16 cellular contexts compared by ENCODE assay signal in the genomic region with DNA sequence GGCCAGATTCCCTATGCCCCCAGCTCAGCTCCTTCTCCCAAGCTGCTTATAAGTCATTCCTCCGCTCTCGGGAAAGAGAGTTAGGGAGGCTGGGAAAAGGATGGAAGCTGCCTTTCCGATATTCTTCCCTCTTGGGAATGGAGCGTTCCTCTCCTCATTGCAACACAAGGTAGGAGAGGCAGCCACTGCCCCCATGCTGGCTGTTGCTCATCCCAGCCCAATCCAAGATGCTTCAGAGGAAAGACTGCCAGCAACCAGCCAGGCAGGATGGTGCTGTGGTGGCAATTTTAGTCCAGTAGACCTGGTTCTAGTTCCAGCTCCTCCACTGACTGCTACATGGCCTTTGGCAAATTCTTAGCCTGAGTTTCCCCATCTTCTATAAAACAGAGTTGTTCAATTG. TPM values are rescaled to one million over a fixed set of nuclear protein-coding genes. Genes with fewer than 3 reads are reported as not detected.
DNase-seq lines count a peak whose midpoint lies in the region; ATAC-seq, FAIRE-seq and TF ChIP-seq lines count a peak whose summit lies in the region.
"Had no signal": no experiment of that assay in that cellular context is flagged by ENCODE, and none has a peak within 500 bp of the region (broad histone marks: within the 10 kb centered on the region; RNA-seq: fewer than 3 reads in every experiment).

No MANE protein-coding gene starts in this region.

- TF ChIP-seq EP300 in tibial nerve (IDR thresholded peaks at IDR 0.05) = no peak

- no peak overlapping the region for H3K27ac ChIP-seq in mesenchymal stem cell (ENCODE audit: low read length, poor library complexity, severe bottlenecking)
- no peak overlapping the region for H3K27ac ChIP-seq in trophoblast cell (ENCODE audit: low read depth, low read length)
- no peak overlapping the region for H3K27ac ChIP-seq in pancreas
- H3K27ac ChIP-seq in tibial nerve = no peak overlapping the region
- H3K27ac ChIP-seq: 22Rv1, BLaER1 had no signal

- H2BK5ac ChIP-seq in mesenchymal stem cell (ENCODE audit: low read depth, low read length, poor library complexity, severe bottlenecking) (no peak overlapping the region), trophoblast cell (ENCODE audit: low read depth, low read length, poor library complexity) (no peak overlapping the region)

- H2BK12ac ChIP-seq in mesenchymal stem cell (ENCODE audit: low read length in 2 of 2) (peak overlapping the region; percentile 7 to 18), trophoblast cell (ENCODE audit: low read length) (no peak overlapping the region)

- H3K79me2 ChIP-seq in trophoblast cell (ENCODE audit: control insufficient read depth, insufficient read depth, low read length, poor library complexity) = no peaks in the 10 kb centered on the region

- H2AFZ ChIP-seq in mesenchymal stem cell (ENCODE audit: low read depth, low read length) (no peak overlapping the region), trophoblast cell (ENCODE audit: insufficient read depth, low read length, poor library complexity) (no peak overlapping the region)

- H3K9me3 ChIP-seq in mesenchymal stem cell (ENCODE audit: control insufficient read depth, low read length) (no peaks in the 10 kb centered on the region), trophoblast cell (ENCODE audit: insufficient read depth, low read depth, low read length) (no peaks in the 10 kb centered on the region), pancreas (no peaks in the 10 kb centered on the region), tibial nerve (no peaks in the 10 kb centered on the region)
- H3K9me3 ChIP-seq: BLaER1, Caco-2 had no signal

- H3K18ac ChIP-seq in mesenchymal stem cell (ENCODE audit: low read depth in 1 of 2, low read length in 2 of 2) (peak overlapping the region in 1 of 2 experiments; percentile 69), trophoblast cell (ENCODE audit: low read length) (no peak overlapping the region)

- H3K4me1 ChIP-seq in mesenchymal stem cell (ENCODE audit: control insufficient read depth, insufficient read depth, low read depth, low read length) (peaks cover 9% of the 10 kb centered on the region), trophoblast cell (ENCODE audit: control insufficient read depth in 1 of 2, insufficient read depth in 2 of 2, low read length in 2 of 2) (peaks cover 17 to 23% of the 10 kb centered on the region in 2 experiments), pancreas (peaks cover 0 to 4% (median 0%) of the 10 kb centered on the region in 3 donors), tibial nerve (peaks cover 0 to 60% (median 32%) of the 10 kb centered on the region in 4 donors)

- H3K27me3 ChIP-seq in bronchial epithelial cell (ENCODE audit: control insufficient read depth, insufficient read depth, low read length) (peaks cover 2% of the 10 kb centered on the region), mesenchymal stem cell (ENCODE audit: control insufficient read depth in 1 of 2, insufficient read depth in 1 of 2, low read length in 2 of 2) (peaks cover 0 to 28% of the 10 kb centered on the region in 2 experiments), trophoblast cell (ENCODE audit: insufficient read depth, low read length) (no peaks in the 10 kb centered on the region), pancreas (no peaks in the 10 kb centered on the region), tibial nerve (no peaks in the 10 kb centered on the region)
- H3K27me3 ChIP-seq: BLaER1 had no signal

- in situ Hi-C loops in G401 (cut with HindIII; ENCODE audit: low sequenced_read_pairs) = no loop called here

- H3K4me2 ChIP-seq in mesenchymal stem cell (ENCODE audit: low read length, poor library complexity, severe bottlenecking) (no peak overlapping the region), trophoblast cell (ENCODE audit: low read length) (no peak overlapping the region)
- H3K4me2 ChIP-seq: BLaER1 had no signal

- H3K36me3 Mint-ChIP-seq in mesothelial cell of epicardium = no peaks in the 10 kb centered on the region

- WGBS in mesenchymal stem cell = 100% methylated on average over 4 of the region's 4 CpGs
- no CpG with 5 or more reads among the region's 4 CpGs for WGBS in trophoblast cell (ENCODE audit: extremely low coverage, insufficient coverage, insufficient read length)
- WGBS in pancreas, 2 donors = 93 to 95% methylated on average over 4 of the region's 4 CpGs
- 94 to 100% methylated on average over 2 to 4 of the region's 4 CpGs for WGBS in tibial nerve, 2 donors

- no peak overlapping the region for H3K4ac ChIP-seq in mesenchymal stem cell (ENCODE audit: low read depth in 1 of 2, low read length in 2 of 2)
- no peak overlapping the region for H3K4ac ChIP-seq in trophoblast cell (ENCODE audit: low read depth, low read length)

- H4K12ac ChIP-seq in trophoblast cell (ENCODE audit: low read depth, low read length) = no peak overlapping the region

- no peak overlapping the region for H4K91ac ChIP-seq in mesenchymal stem cell (ENCODE audit: low read length)
- no peak overlapping the region for H4K91ac ChIP-seq in trophoblast cell (ENCODE audit: low read depth, low read length)

- no peak overlapping the region for H2AK5ac ChIP-seq in mesenchymal stem cell (ENCODE audit: low read length, severe bottlenecking)
- H2AK5ac ChIP-seq in trophoblast cell (ENCODE audit: low read length) = no peak overlapping the region

- H3K14ac ChIP-seq in mesenchymal stem cell (ENCODE audit: low read length in 2 of 2) = no peak overlapping the region
- H3K14ac ChIP-seq in trophoblast cell (ENCODE audit: low read length) = no peak overlapping the region

- H3K4me3 ChIP-seq in bronchial epithelial cell (ENCODE audit: low read depth, low read length) = no peak overlapping the region
- no peak overlapping the region for H3K4me3 ChIP-seq in mesenchymal stem cell (ENCODE audit: insufficient read depth in 1 of 2, low read depth in 1 of 2, low read length in 2 of 2)
- no peak overlapping the region for H3K4me3 ChIP-seq in trophoblast cell (ENCODE audit: low read depth, low read length)
- H3K4me3 ChIP-seq in pancreas = no peak overlapping the region
- no peak overlapping the region for H3K4me3 ChIP-seq in tibial nerve
- H3K4me3 ChIP-seq: BLaER1 had no signal

- TF ChIP-seq CTCF in bronchial epithelial cell (IDR thresholded peaks at IDR 0.05; ENCODE audit: insufficient read depth, low read length, severe bottlenecking) (no peak), pancreas (IDR thresholded peaks at IDR 0.05) (no peak), tibial nerve (IDR thresholded peaks at IDR 0.05) (no peak), mesothelial cell of epicardium (IDR thresholded peaks at IDR 0.05; ENCODE audit: unreplicated experiment) (no peak)

- H3K36me3 ChIP-seq in bronchial epithelial cell (ENCODE audit: control insufficient read depth, insufficient read depth, low read length) (no peaks in the 10 kb centered on the region), mesenchymal stem cell (ENCODE audit: control insufficient read depth in 1 of 2, insufficient read depth in 2 of 2, low read depth in 1 of 2, low read length in 2 of 2) (peaks cover 0 to 2% of the 10 kb centered on the region in 2 experiments), trophoblast cell (ENCODE audit: control insufficient read depth in 1 of 2, insufficient read depth in 2 of 2, low read length in 2 of 2) (no peaks in the 10 kb centered on the region), pancreas (no peaks in the 10 kb centered on the region), tibial nerve (no peaks in the 10 kb centered on the region)
- H3K36me3 ChIP-seq: BLaER1 had no signal

- H3K4me1 Mint-ChIP-seq in mesothelial cell of epicardium = peaks cover 9% of the 10 kb centered on the region

- H3K27me3 Mint-ChIP-seq in mesothelial cell of epicardium (ENCODE audit: low read depth) = peaks cover under 1% of the 10 kb centered on the region

- H3K9ac ChIP-seq in mesenchymal stem cell (ENCODE audit: low read length) (no peak overlapping the region), trophoblast cell (ENCODE audit: low read length) (no peak overlapping the region)
- H3K9ac ChIP-seq: BLaER1 had no signal

- no peak overlapping the region for H3K23ac ChIP-seq in mesenchymal stem cell (ENCODE audit: low read length in 2 of 2)
- H3K23ac ChIP-seq in trophoblast cell (ENCODE audit: low read length) = no peak overlapping the region

- H3K79me1 ChIP-seq in mesenchymal stem cell (replicated peaks; ENCODE audit: low read length, poor library complexity, severe bottlenecking) = no peaks in the 10 kb centered on the region
- peaks cover 3% of the 10 kb centered on the region for H3K79me1 ChIP-seq in trophoblast cell (ENCODE audit: low read length)

- H3K9me3 Mint-ChIP-seq in mesothelial cell of epicardium = no peaks in the 10 kb centered on the region
- H3K9me3 Mint-ChIP-seq: CD8-positive, alpha-beta memory T cell had no signal

- no peak overlapping the region for H3K4me3 Mint-ChIP-seq in mesothelial cell of epicardium

- DNase-seq in G401 (ENCODE audit: low spot score) = peak; percentile 14
- no peak for DNase-seq in bronchial epithelial cell (ENCODE audit: low read depth)
- DNase-seq in mesenchymal stem cell = no peak
- peak; percentile 93 for DNase-seq in trophoblast cell
- DNase-seq in pancreas = no peak
- no peak for DNase-seq in tibial nerve (ENCODE audit: low spot score in 2 of 2)
- DNase-seq in mesothelial cell of epicardium (ENCODE audit: low spot score in 2 of 2, unreplicated experiment in 2 of 2) = no peak
- DNase-seq: AML-193; Caco-2; CD8-positive, alpha-beta memory T cell; DND-41; GF-D8 had no signal

- no peak overlapping the region for H3K27ac Mint-ChIP-seq in mesothelial cell of epicardium
- H3K27ac Mint-ChIP-seq: CD8-positive, alpha-beta memory T cell had no signal

- no peak for TF ChIP-seq POLR2A in tibial nerve (IDR thresholded peaks at IDR 0.05)

- intact Hi-C loops in pancreas (cut with DNase I) = loop anchor here in 1 of 3 donors (10.0 kb wide), 1 partner anchor 106 kb away; no protein-coding TSS in a partner anchor

- H2BK120ac ChIP-seq in mesenchymal stem cell (ENCODE audit: low read depth, low read length) (no peak overlapping the region), trophoblast cell (ENCODE audit: insufficient read depth, low read length, poor library complexity) (peak overlapping the region; percentile 33)

- ATAC-seq in pancreas = no peak

- H4K8ac ChIP-seq in mesenchymal stem cell (ENCODE audit: low read length) (no peak overlapping the region), trophoblast cell (ENCODE audit: low read depth, low read length) (no peak overlapping the region)

- FAIRE-seq in bronchial epithelial cell (lab: Jason Lieb, UNC) = peak; percentile 83
- no peak for FAIRE-seq in pancreas (lab: Jason Lieb, UNC)
- FAIRE-seq: GM18507, H54 had no signal

- no peak overlapping the region for H2BK15ac ChIP-seq in mesenchymal stem cell (ENCODE audit: low read depth, poor library complexity, severe bottlenecking)

RNA-seq across cellular contexts. Expression of a gene that starts 13.7 kb away (rescaled TPM):
- 0.86 TPM in 1 of 2 replicates, not detected in the other for total RNA-seq in G401 (2014; rRNA removed; shearing (Covaris generic))
- 0.26 TPM in 2 replicates for total RNA-seq in bronchial epithelial cell
- 134 TPM for polyA plus RNA-seq in mesenchymal stem cell (2013, experiment 1 of 2)
- polyA plus RNA-seq in mesenchymal stem cell (2013, experiment 2 of 2) = 133 TPM
- 11.5 and 12.2 TPM in 2 replicates for polyA plus RNA-seq in trophoblast cell (2013)
- total RNA-seq in pancreas = 10 to 100 TPM in 3 of 6 donors, 1 to 10 TPM in 3; 3.7 to 45.1 (median 14.0) TPM
- 10 to 100 TPM; 28.4 to 33.1 TPM for polyA plus RNA-seq in pancreas
- total RNA-seq in tibial nerve = 100 to 1,000 TPM; 127 to 220 (median 157) TPM
- total RNA-seq in mesothelial cell of epicardium = 2.1 to 2.6 TPM (median 2.4 TPM) in 3 replicates
- total RNA-seq: Caco-2 had no signal
- polyA plus RNA-seq: CD8-positive, alpha-beta memory T cell had no signal

RNA-seq across cellular contexts. Expression of a gene that starts 48.1 kb away (rescaled TPM):
- total RNA-seq in G401 (2014; rRNA removed; shearing (Covaris generic)) = 33.2 and 48.1 TPM in 2 replicates
- total RNA-seq in bronchial epithelial cell (67.7 and 78.0 TPM in 2 replicates), pancreas (10 to 100 TPM; 13.9 to 20.1 (median 17.0) TPM), tibial nerve (10 to 100 TPM; 30.4 to 45.0 (median 38.0) TPM), mesothelial cell of epicardium (24.3 to 29.2 TPM (median 26.8 TPM) in 3 replicates)
- 22.0 TPM for polyA plus RNA-seq in mesenchymal stem cell (2013, experiment 1 of 2)
- 20.7 TPM for polyA plus RNA-seq in mesenchymal stem cell (2013, experiment 2 of 2)
- polyA plus RNA-seq in trophoblast cell (2013) = 9.7 and 10.0 TPM in 2 replicates
- polyA plus RNA-seq in pancreas = 10 to 100 TPM; 22.5 to 29.1 TPM

Comparison
In these comparisons a context has a peak if more than half of its experiments do, and no peak if none do; other contexts are left out.
1. DNase-seq: peak in G401 (single experiment) and trophoblast cell (2 of 2); none in bronchial epithelial cell (single experiment), mesenchymal stem cell (single experiment), pancreas (0 of 6), tibial nerve (0 of 2) and mesothelial cell of epicardium (0 of 2).